17 cellular contexts compared by ENCODE assay signal in the genomic region with DNA sequence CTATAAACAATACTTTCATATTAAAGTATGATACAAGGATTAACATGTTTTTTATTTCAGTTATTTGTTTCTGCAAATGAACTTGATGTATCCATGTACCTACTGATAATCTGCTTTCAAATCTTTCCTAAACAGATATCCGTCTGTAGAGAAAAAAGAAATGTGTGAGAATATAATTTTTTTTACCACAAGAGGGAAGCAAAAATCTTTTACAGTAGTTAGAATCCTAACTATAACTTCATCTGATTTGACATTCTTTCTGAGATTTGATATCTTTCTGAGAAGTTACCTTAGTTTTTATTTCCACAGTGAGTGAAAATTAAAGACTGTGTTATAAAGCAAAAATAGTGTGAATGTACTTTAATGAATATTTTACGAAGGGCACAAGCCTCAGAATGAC.
A peak's percentile ranks its signal among the peaks of the same experiment; 100 is the strongest.
DNase-seq lines count a peak whose midpoint lies in the region; ATAC-seq, FAIRE-seq and TF ChIP-seq lines count a peak whose summit lies in the region.
"Had no signal": no experiment of that assay in that cellular context is flagged by ENCODE, and none has a peak within 500 bp of the region (broad histone marks: within the 10 kb centered on the region; RNA-seq: fewer than 3 reads in every experiment).

No MANE protein-coding gene starts in this region.

- no peak overlapping the region for H3K27ac Mint-ChIP-seq in progenitor cell of endocrine pancreas
- H3K27ac Mint-ChIP-seq: activated T-helper 17 cell treated with anti-CD3 and anti-CD28 coated beads, Interleukin-2, amount 50 U/mL, for 72 hours; immature natural killer cell; stimulated activated effector memory CD8-positive, alpha-beta T cell treated with anti-CD3 and anti-CD28 coated beads, Interleukin-12 subunit alpha, Interleukin-12 subunit beta, amount 100 ng/mL, for 72 hours had no signal

- peak; percentile 14 for TF ChIP-seq CTCF in progenitor cell of endocrine pancreas (IDR thresholded peaks at IDR 0.05; ENCODE audit: unreplicated experiment)

- H3K36me3 Mint-ChIP-seq in progenitor cell of endocrine pancreas (ENCODE audit: insufficient read depth): no peaks in the 10 kb centered on the region
- no peaks in the 10 kb centered on the region for H3K36me3 Mint-ChIP-seq in activated T-cell treated with anti-CD3 and anti-CD28 coated beads, Interleukin-2, amount 50 U/mL, for 4 hours (ENCODE audit: insufficient read depth)
- H3K36me3 Mint-ChIP-seq: immature natural killer cell; stimulated activated effector memory CD8-positive, alpha-beta T cell treated with anti-CD3 and anti-CD28 coated beads, Interleukin-12 subunit alpha, Interleukin-12 subunit beta, amount 100 ng/mL, for 72 hours had no signal

- DNase-seq in NCI-H510A treated with DMSO at 0.1 percent for 48 hours (lab: John Stamatoyannopoulos, UW) (peak; percentile 15), NCI-H510A (lab: John Stamatoyannopoulos, UW) (no peak), NCI-H2227 (lab: John Stamatoyannopoulos, UW; ENCODE audit: unreplicated experiment) (peak; percentile 24), progenitor cell of endocrine pancreas (ENCODE audit: low spot score, unreplicated experiment) (no peak), T-helper 1 cell (no peak)
- DNase-seq in activated T-cell treated with anti-CD3 and anti-CD28 coated beads, Interleukin-2, amount 50 U/mL, for 4 hours: no peak
- no peak for DNase-seq in effector CD4-positive, alpha-beta T cell
- DNase-seq: DMS79; immature natural killer cell; NCI-H774; stimulated activated CD4-positive, alpha-beta T cell treated with anti-CD3 and anti-CD28 coated beads, Interleukin-2, amount 100 ng/mL, for 48 hours; uterus had no signal

- H3K4me3 Mint-ChIP-seq in progenitor cell of endocrine pancreas (ENCODE audit: low read depth): no peak overlapping the region
- no peak overlapping the region for H3K4me3 Mint-ChIP-seq in activated T-cell treated with anti-CD3 and anti-CD28 coated beads, Interleukin-2, amount 50 U/mL, for 4 hours
- H3K4me3 Mint-ChIP-seq: activated T-helper 17 cell treated with anti-CD3 and anti-CD28 coated beads, Interleukin-2, amount 50 U/mL, for 72 hours; immature natural killer cell; stimulated activated effector memory CD8-positive, alpha-beta T cell treated with anti-CD3 and anti-CD28 coated beads, Interleukin-12 subunit alpha, Interleukin-12 subunit beta, amount 100 ng/mL, for 72 hours had no signal

- H3K9me3 Mint-ChIP-seq in progenitor cell of endocrine pancreas (ENCODE audit: low read depth): no peaks in the 10 kb centered on the region
- H3K9me3 Mint-ChIP-seq in activated T-cell treated with anti-CD3 and anti-CD28 coated beads, Interleukin-2, amount 50 U/mL, for 4 hours: peaks cover 3% of the 10 kb centered on the region

- H3K27me3 Mint-ChIP-seq in progenitor cell of endocrine pancreas: no peaks in the 10 kb centered on the region
- H3K27me3 Mint-ChIP-seq in activated T-cell treated with anti-CD3 and anti-CD28 coated beads, Interleukin-2, amount 50 U/mL, for 4 hours (ENCODE audit: low read depth): no peaks in the 10 kb centered on the region
- H3K27me3 Mint-ChIP-seq: activated T-helper 17 cell treated with anti-CD3 and anti-CD28 coated beads, Interleukin-2, amount 50 U/mL, for 72 hours had no signal

- FAIRE-seq in TTC549 (lab: Jason Lieb, UNC): peak; percentile 89
- FAIRE-seq: astrocyte, GM12891 had no signal

- ATAC-seq in activated T-cell treated with anti-CD3 and anti-CD28 coated beads, Interleukin-2, amount 50 U/mL, for 4 hours: no peak
- ATAC-seq: activated T-helper 17 cell treated with anti-CD3 and anti-CD28 coated beads, Interleukin-2, amount 50 U/mL, for 72 hours; stimulated activated effector memory CD8-positive, alpha-beta T cell treated with anti-CD3 and anti-CD28 coated beads, Interleukin-12 subunit alpha, Interleukin-12 subunit beta, amount 100 ng/mL, for 72 hours had no signal

- H3K4me1 Mint-ChIP-seq in progenitor cell of endocrine pancreas (ENCODE audit: low read depth): no peaks in the 10 kb centered on the region
- no peaks in the 10 kb centered on the region for H3K4me1 Mint-ChIP-seq in activated T-cell treated with anti-CD3 and anti-CD28 coated beads, Interleukin-2, amount 50 U/mL, for 4 hours (ENCODE audit: low read depth)
- H3K4me1 Mint-ChIP-seq: activated T-helper 17 cell treated with anti-CD3 and anti-CD28 coated beads, Interleukin-2, amount 50 U/mL, for 72 hours; immature natural killer cell; stimulated activated effector memory CD8-positive, alpha-beta T cell treated with anti-CD3 and anti-CD28 coated beads, Interleukin-12 subunit alpha, Interleukin-12 subunit beta, amount 100 ng/mL, for 72 hours had no signal

Comparison
In these comparisons a context has a peak if more than half of its experiments do, and no peak if none do; other contexts are left out.
1. DNase-seq: peak in NCI-H510A treated with DMSO at 0.1 percent for 48 hours (single experiment) and NCI-H2227 (single experiment); none in NCI-H510A (single experiment), progenitor cell of endocrine pancreas (single experiment), T-helper 1 cell (0 of 5), activated T-cell treated with anti-CD3 and anti-CD28 coated beads, Interleukin-2, amount 50 U/mL, for 4 hours (single experiment) and effector CD4-positive, alpha-beta T cell (single experiment).